Comparison of ENCODE assay signal across 22 cellular contexts in the genomic region with DNA sequence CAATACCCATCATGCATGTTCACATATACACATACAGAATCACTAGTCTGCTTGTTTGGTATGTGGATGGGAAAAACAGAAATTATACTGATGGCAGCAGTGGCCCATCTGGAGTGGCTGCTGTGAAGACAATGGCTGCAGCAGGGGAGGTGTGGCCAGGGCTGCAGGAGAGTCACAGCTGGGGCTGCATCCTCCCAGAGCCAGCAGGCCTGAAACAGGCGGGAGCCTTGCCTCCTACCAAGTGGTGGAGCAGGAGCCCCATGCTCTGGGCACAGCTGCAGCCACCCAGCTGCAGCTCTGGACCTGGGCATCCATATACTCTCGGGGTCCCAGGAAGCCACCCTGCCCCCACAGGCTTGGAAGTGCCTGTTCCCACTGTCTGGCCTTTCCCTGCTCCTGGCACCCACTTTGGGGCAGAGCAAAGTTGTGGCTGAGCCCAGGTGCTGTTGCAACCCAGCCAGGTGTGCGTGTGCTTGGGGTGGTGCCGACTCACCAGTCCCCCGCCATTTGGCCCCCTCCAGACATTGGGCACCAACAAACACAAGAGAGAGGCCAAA.
"Had no signal": no experiment of that assay in that cellular context is flagged by ENCODE, and none has a peak within 500 bp of the region (broad histone marks: within the 10 kb centered on the region; RNA-seq: fewer than 3 reads in every experiment).

No MANE protein-coding gene starts in this region.

- H3K4me3 ChIP-seq: cardiac muscle cell, Peyer's patch had no signal

- H3K27ac Mint-ChIP-seq: activated B cell treated with CpG ODN at 0.5 μM for 24 hours; activated CD4-positive, alpha-beta memory T cell treated with anti-CD3 and anti-CD28 coated beads for 36 hours; activated CD4-positive, alpha-beta T cell treated with anti-CD3 and anti-CD28 coated beads, Interleukin-2, amount 10 ng/mL, durations not matched to agents 24 days and 14 days; activated naive CD4-positive, alpha-beta T cell treated with anti-CD3 and anti-CD28 coated beads for 36 hours; activated naive CD8-positive, alpha-beta T cell; activated T-helper 17 cell treated with anti-CD3 and anti-CD28 coated beads, Interleukin-2, amount 50 U/mL, for 72 hours; T-helper 1 cell treated with Interleukin-12 subunit alpha and Interleukin-12 subunit beta and Interleukin-4 antibody, amounts not matched to agents 30 μg/mL and 1 μg/mL, for 36 hours had no signal

- H3K4me1 ChIP-seq: Peyer's patch had no signal

- ATAC-seq: activated T-cell treated with anti-CD3 and anti-CD28 coated beads, Interleukin-2, amount 50 U/mL, for 4 hours; activated T-helper 17 cell treated with anti-CD3 and anti-CD28 coated beads, Interleukin-2, amount 50 U/mL, for 72 hours had no signal

- H3K9me3 ChIP-seq: Peyer's patch had no signal

- H3K27me3 Mint-ChIP-seq: activated B cell treated with CpG ODN at 0.5 μM for 24 hours; activated CD4-positive, alpha-beta memory T cell treated with anti-CD3 and anti-CD28 coated beads for 36 hours; activated CD4-positive, alpha-beta T cell treated with anti-CD3 and anti-CD28 coated beads, Interleukin-2, amount 10 ng/mL, durations not matched to agents 24 days and 14 days; activated T-helper 17 cell treated with anti-CD3 and anti-CD28 coated beads, Interleukin-2, amount 50 U/mL, for 72 hours had no signal

- H3K36me3 ChIP-seq: brain microvascular endothelial cell, cardiac muscle cell, Peyer's patch had no signal

- H3K4me3 Mint-ChIP-seq: activated B cell treated with CpG ODN at 0.5 μM for 24 hours; activated CD4-positive, alpha-beta memory T cell treated with anti-CD3 and anti-CD28 coated beads for 36 hours; activated CD4-positive, alpha-beta T cell treated with anti-CD3 and anti-CD28 coated beads, Interleukin-2, amount 10 ng/mL, durations not matched to agents 24 days and 14 days; activated naive CD4-positive, alpha-beta T cell treated with anti-CD3 and anti-CD28 coated beads for 36 hours; activated naive CD8-positive, alpha-beta T cell; activated T-cell treated with anti-CD3 and anti-CD28 coated beads, Interleukin-2, amount 50 U/mL, for 4 hours; activated T-helper 17 cell treated with anti-CD3 and anti-CD28 coated beads, Interleukin-2, amount 50 U/mL, for 72 hours; T-helper 1 cell treated with Interleukin-12 subunit alpha and Interleukin-12 subunit beta and Interleukin-4 antibody, amounts not matched to agents 30 μg/mL and 1 μg/mL, for 36 hours had no signal

- H3K27ac ChIP-seq: brain microvascular endothelial cell, cardiac muscle cell, KMS-11, Peyer's patch had no signal

- H3K27me3 ChIP-seq: brain microvascular endothelial cell, cardiac muscle cell, Peyer's patch had no signal

- H3K9ac ChIP-seq: KMS-11 had no signal

- H3K9me3 Mint-ChIP-seq: activated B cell treated with CpG ODN at 0.5 μM for 24 hours; activated CD4-positive, alpha-beta memory T cell treated with anti-CD3 and anti-CD28 coated beads for 36 hours; activated CD4-positive, alpha-beta T cell treated with anti-CD3 and anti-CD28 coated beads, Interleukin-2, amount 10 ng/mL, durations not matched to agents 24 days and 14 days; activated naive CD4-positive, alpha-beta T cell treated with anti-CD3 and anti-CD28 coated beads for 36 hours; activated T-cell treated with anti-CD3 and anti-CD28 coated beads, Interleukin-2, amount 50 U/mL, for 4 hours; activated T-helper 17 cell treated with anti-CD3 and anti-CD28 coated beads, Interleukin-2, amount 50 U/mL, for 72 hours; T-helper 1 cell treated with Interleukin-12 subunit alpha and Interleukin-12 subunit beta and Interleukin-4 antibody, amounts not matched to agents 30 μg/mL and 1 μg/mL, for 36 hours had no signal

- DNase-seq: activated B cell treated with CpG ODN at 0.5 μM for 24 hours; activated CD4-positive, alpha-beta memory T cell treated with anti-CD3 and anti-CD28 coated beads for 36 hours; activated CD4-positive, alpha-beta T cell treated with anti-CD3 and anti-CD28 coated beads for 1 hour; activated CD4-positive, alpha-beta T cell treated with anti-CD3 and anti-CD28 coated beads, Interleukin-2, amount 10 ng/mL, durations not matched to agents 24 days and 14 days; activated CD8-positive, alpha-beta memory T cell treated with anti-CD3 and anti-CD28 coated beads for 24 hours; activated gamma-delta T cell; activated naive CD4-positive, alpha-beta T cell treated with anti-CD3 and anti-CD28 coated beads for 36 hours; activated T-cell treated with anti-CD3 and anti-CD28 coated beads, Interleukin-2, amount 50 U/mL, for 4 hours; brain microvascular endothelial cell; NCI-H1092 treated with DMSO at 0.1 percent for 48 hours; NCI-H1436; NCI-H1694 treated with DMSO at 0.1 percent for 48 hours; NCI-H2029 treated with DMSO at 0.1 percent for 48 hours; NCI-H2227 treated with DMSO at 0.1 percent for 48 hours; NCI-H526; Peyer's patch; SHP77 had no signal

- H3K36me3 Mint-ChIP-seq: activated CD4-positive, alpha-beta memory T cell treated with anti-CD3 and anti-CD28 coated beads for 36 hours; activated naive CD8-positive, alpha-beta T cell had no signal

- H3K4me1 Mint-ChIP-seq: activated B cell treated with CpG ODN at 0.5 μM for 24 hours; activated CD4-positive, alpha-beta T cell treated with anti-CD3 and anti-CD28 coated beads, Interleukin-2, amount 10 ng/mL, durations not matched to agents 24 days and 14 days; activated T-helper 17 cell treated with anti-CD3 and anti-CD28 coated beads, Interleukin-2, amount 50 U/mL, for 72 hours had no signal

- H3K4me2 ChIP-seq: KMS-11 had no signal
